ENCODE assay signal across 8 cellular contexts in the genomic region with DNA sequence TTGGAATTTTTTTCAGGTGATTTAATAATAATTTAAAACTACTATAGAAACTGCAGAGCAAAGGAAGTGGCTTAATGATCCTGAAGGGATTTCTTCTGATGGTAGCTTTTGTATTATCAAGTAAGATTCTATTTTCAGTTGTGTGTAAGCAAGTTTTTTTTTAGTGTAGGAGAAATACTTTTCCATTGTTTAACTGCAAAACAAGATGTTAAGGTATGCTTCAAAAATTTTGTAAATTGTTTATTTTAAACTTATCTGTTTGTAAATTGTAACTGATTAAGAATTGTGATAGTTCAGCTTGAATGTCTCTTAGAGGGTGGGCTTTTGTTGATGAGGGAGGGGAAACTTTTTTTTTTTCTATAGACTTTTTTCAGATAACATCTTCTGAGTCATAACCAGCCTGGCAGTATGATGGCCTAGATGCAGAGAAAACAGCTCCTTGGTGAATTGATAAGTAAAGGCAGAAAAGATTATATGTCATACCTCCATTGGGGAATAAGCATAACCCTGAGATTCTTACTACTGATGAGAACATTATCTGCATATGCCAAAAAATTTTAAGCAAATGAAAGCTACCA. TPM values are rescaled to one million over a fixed set of nuclear protein-coding genes. Genes with fewer than 3 reads are reported as not detected.
DNase-seq lines count a peak whose midpoint lies in the region; ATAC-seq and TF ChIP-seq lines count a peak whose summit lies in the region.

No MANE protein-coding gene starts in this region.

- TF ChIP-seq CTCF in GM12864 (IDR thresholded peaks at IDR 0.05; ENCODE audit: low read depth, low read length, missing control alignments) (no peak), Panc1 (IDR thresholded peaks at IDR 0.05) (no peak), fibroblast of pulmonary artery (IDR thresholded peaks at IDR 0.05; ENCODE audit: low read length, missing control alignments) (no peak), gastrocnemius medialis (IDR thresholded peaks at IDR 0.05 in 4 of 5, conservative IDR thresholded peaks at IDR 0.05 in 1 of 5) (no peak)

- intact Hi-C loops in Panc1 (cut with micrococcal nuclease; ENCODE audit: unreplicated experiment) = no loop called here
- intact Hi-C loops in gastrocnemius medialis (cut with DNase I; ENCODE audit: low total_unique reads) = no loop called here

- H3K4me3 ChIP-seq in GM12864 (ENCODE audit: low read depth, low read length) (peak overlapping the region; percentile 71), Panc1 (ENCODE audit: low read depth in 2 of 2, low read length in 2 of 2) (peak overlapping the region; percentile 78 to 99), fibroblast of pulmonary artery (replicated peaks; ENCODE audit: low read depth, low read length) (peak overlapping the region; percentile 89), gastrocnemius medialis (peak overlapping the region; percentile 81 to 93 (median 91))

- H3K9me3 ChIP-seq in Panc1 (ENCODE audit: control insufficient read depth, insufficient read depth, low read depth, low read length) = no peaks in the 10 kb centered on the region
- no peaks in the 10 kb centered on the region for H3K9me3 ChIP-seq in gastrocnemius medialis

- no peak for TF ChIP-seq POLR2A in gastrocnemius medialis (IDR thresholded peaks at IDR 0.05)

- POLR2A ChIA-PET in Panc1 (lab: Charles Lee) = interaction anchor here (0.6 to 15.9 kb wide), 11 partner anchors 10 to 1553 kb away, joined by 3 to 818 read pairs (median 8); no protein-coding TSS in a partner anchor

- H3K27me3 ChIP-seq in Panc1 (ENCODE audit: control insufficient read depth, insufficient read depth, low read length) (no peaks in the 10 kb centered on the region), gastrocnemius medialis (no peaks in the 10 kb centered on the region)

- H3K36me3 ChIP-seq in Panc1 (ENCODE audit: control insufficient read depth, insufficient read depth, low read length) (peaks cover 70% of the 10 kb centered on the region), gastrocnemius medialis (peaks cover 30 to 66% of the 10 kb centered on the region in 2 donors)

- peaks cover 25% of the 10 kb centered on the region for H3K4me1 ChIP-seq in Panc1 (ENCODE audit: control insufficient read depth, insufficient read depth, low read length)
- peaks cover 29 to 30% of the 10 kb centered on the region in 2 donors for H3K4me1 ChIP-seq in gastrocnemius medialis

- H3K27ac ChIP-seq in Panc1 (ENCODE audit: low read length) (peak overlapping the region; percentile 100), gastrocnemius medialis (peak overlapping the region; percentile 91 to 99 (median 94))

- in situ Hi-C loops in Panc1 (cut with HindIII; ENCODE audit: low pct_unique_long_range_greater_than_20kb, low sequenced_read_pairs) = no loop called here
- in situ Hi-C loops in gastrocnemius medialis (cut with MboI; ENCODE audit: low sequenced_read_pairs in 4 of 4) = loop anchor here in 1 of 4 donors (10.0 kb wide), 1 partner anchor 78 kb away; a partner anchor contains a TSS

- no peak for DNase-seq in GM12864 (ENCODE audit: low read depth)
- no peak for DNase-seq in Panc1 (ENCODE audit: low read depth, low spot score)
- peak; percentile 71 for DNase-seq in fibroblast of pulmonary artery (ENCODE audit: low read depth)
- no peak for DNase-seq in gastrocnemius medialis
- DNase-seq in NK-92 treated with Interleukin-12 subunit alpha and Interleukin-12 subunit beta, amount 100 ng/mL, for 24 hours (lab: John Stamatoyannopoulos, UW) = no peak
- DNase-seq in activated CD4-positive, CD25-positive, alpha-beta regulatory T cell treated with anti-CD3 and anti-CD28 coated beads, Interleukin-2, amount 50 U/mL, for 72 hours = no peak
- DNase-seq in NCI-H82 (lab: John Stamatoyannopoulos, UW) = no peak
- no peak for DNase-seq in AG20443 (ENCODE audit: low spot score)

- BruUV-seq in Panc1 (replicated peaks; lab: Mats Ljungman, UMichigan) = no TSS peak

- CTCF ChIA-PET in Panc1 (lab: Charles Lee) = no interaction called here

- ATAC-seq in Panc1 = no peak
- ATAC-seq in gastrocnemius medialis = no peak

RNA-seq across cellular contexts. Expression of a gene that starts 3.5 kb away (rescaled TPM):
- total RNA-seq in Panc1 (2021; ENCODE audit: unreplicated experiment) (13,645 TPM), gastrocnemius medialis (1,000 to 10,000 TPM in 3 of 4 donors, 100 to 1,000 TPM in 1; 874 to 6,745 (median 1,938) TPM)
- polyA plus RNA-seq in Panc1 (2012; ENCODE audit: insufficient read length) = 690 TPM

RNA-seq across cellular contexts. Expression of a gene that starts 22.5 kb away (rescaled TPM):
- 117 TPM for total RNA-seq in Panc1 (2021; ENCODE audit: unreplicated experiment)
- 172 TPM for polyA plus RNA-seq in Panc1 (2012; ENCODE audit: insufficient read length)
- total RNA-seq in gastrocnemius medialis = 100 to 1,000 TPM; 120 to 162 (median 133) TPM

RNA-seq across cellular contexts. Expression of a gene that starts 55.8 kb away (rescaled TPM):
- total RNA-seq in Panc1 (2021; ENCODE audit: unreplicated experiment) (133 TPM), gastrocnemius medialis (10 to 100 TPM; 18.5 to 56.6 (median 35.6) TPM)
- 275 TPM for polyA plus RNA-seq in Panc1 (2012; ENCODE audit: insufficient read length)
